ENCODE assay signal across 28 cellular contexts in genomic region chr1:72917920-72918319, GRCh38.
"Had no signal": no experiment of that assay in that cellular context is flagged by ENCODE, and none has a peak within 500 bp of the region (broad histone marks: within the 10 kb centered on the region; RNA-seq: fewer than 3 reads in every experiment).

No MANE protein-coding gene starts in this region.

- H3K36me3 ChIP-seq: neural progenitor cell, ovary, spleen, suprapubic skin, tibial artery, transverse colon, upper lobe of right lung, uterus had no signal

- H3K4me3 ChIP-seq: neural progenitor cell, ovary, psoas muscle, skin epidermis, smooth muscle cell, spleen, suprapubic skin, testis, tibial artery, transverse colon, upper lobe of right lung, uterus had no signal

- H3K79me2 ChIP-seq: parathyroid adenoma had no signal

- H2AFZ ChIP-seq: neural progenitor cell, parathyroid adenoma had no signal

- DNase-seq: natural killer cell; occipital lobe; ovary; posterior cingulate gyrus; psoas muscle; right cardiac atrium; spleen; stimulated activated CD4-positive, alpha-beta T cell treated with anti-CD3 and anti-CD28 coated beads, Interleukin-12 subunit alpha, Interleukin-12 subunit beta, amount 100 ng/mL, for 4 hours; stimulated activated CD4-positive, alpha-beta T cell treated with anti-CD3 and anti-CD28 coated beads, Interleukin-1b, Interleukin-23, amount 100 ng/mL, for 48 hours; stimulated activated CD4-positive, alpha-beta T cell treated with anti-CD3 and anti-CD28 coated beads, Interleukin-4, amount 100 ng/mL, for 1 hour; stimulated activated CD4-positive, alpha-beta T cell treated with anti-CD3 and anti-CD28 coated beads, Interleukin-4, amount 100 ng/mL, for 4 hours; stimulated activated CD8-positive, alpha-beta memory T cell treated with anti-CD3 and anti-CD28 coated beads, Interleukin-4, amount 100 ng/mL, for 48 hours; stimulated activated naive CD4-positive, alpha-beta T cell; stimulated activated naive CD8-positive, alpha-beta T cell treated with anti-CD3 and anti-CD28 coated beads, Interleukin-15, amount 100 ng/mL, for 72 hours; stimulated activated naive CD8-positive, alpha-beta T cell treated with anti-CD3 and anti-CD28 coated beads, Interleukin-15, Interleukin-2, amounts not matched to agents 100 U/mL and 50 U/mL, for 24 hours; substantia nigra; testis; tibial artery; transverse colon; upper lobe of right lung; uterus had no signal

- H3K27me3 ChIP-seq: neural progenitor cell, ovary, spleen, suprapubic skin, testis, tibial artery, transverse colon, upper lobe of right lung, uterus had no signal

- H3K4me1 ChIP-seq: neural progenitor cell, parathyroid adenoma, psoas muscle, spleen, suprapubic skin, testis, tibial artery, transverse colon, upper lobe of right lung, uterus had no signal

- H3K27ac ChIP-seq: neural progenitor cell, ovary, parathyroid adenoma, psoas muscle, skin epidermis, spleen, suprapubic skin, testis, tibial artery, transverse colon, upper lobe of right lung, uterus had no signal

- H3K9ac ChIP-seq: neural progenitor cell, parathyroid adenoma had no signal

- ATAC-seq: natural killer cell; psoas muscle; right cardiac atrium; sciatic nerve; stimulated activated memory B cell treated with anti-CD40 and anti-IgM and Interleukin-4, amounts not matched to agents 10 μg/mL and 1 μg/mL and 100 μg/mL, for 72 hours; stimulated activated naive CD8-positive, alpha-beta T cell treated with anti-CD3 and anti-CD28 coated beads, Interleukin-15, amount 100 ng/mL, for 72 hours; stimulated activated naive CD8-positive, alpha-beta T cell treated with anti-CD3 and anti-CD28 coated beads, Interleukin-15, Interleukin-2, amounts not matched to agents 100 U/mL and 50 U/mL, for 24 hours; upper lobe of right lung had no signal

- H3K4me2 ChIP-seq: neural progenitor cell, smooth muscle cell had no signal

- H3K9me3 ChIP-seq: ovary, psoas muscle, suprapubic skin, testis, tibial artery, transverse colon, upper lobe of right lung, uterus had no signal
